ENCODE assay signal across 2 cellular contexts in the genomic region with DNA sequence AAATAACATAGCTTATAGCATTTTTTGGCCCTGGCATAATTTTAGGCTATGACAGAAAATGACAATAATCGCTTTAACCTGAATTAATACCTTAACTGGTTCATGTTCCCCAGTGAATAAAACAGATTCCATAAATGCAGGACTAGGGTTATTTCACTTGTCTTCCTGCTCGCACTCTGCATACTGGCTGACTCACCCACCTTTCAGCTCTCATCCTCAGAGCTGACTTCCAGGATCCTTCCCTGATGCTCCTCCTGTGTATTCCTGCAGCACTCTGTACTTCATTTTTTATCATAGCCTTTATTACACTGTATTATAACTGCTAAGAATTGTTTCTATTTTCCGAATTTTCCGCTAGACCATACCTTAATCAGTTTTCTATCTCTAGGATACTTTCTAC.
TF ChIP-seq lines count a peak whose summit lies in the region.

No MANE protein-coding gene starts in this region.

TF ChIP-seq in A549, 52 proteins besides CTCF, POLR2A, EP300 and RAD21:
- TF ChIP-seq TP53 (CRISPR knock-in tag; IDR thresholded peaks at IDR 0.05) (no peak), RFX5 (IDR thresholded peaks at IDR 0.05) (no peak), MAFK (IDR thresholded peaks at IDR 0.05; ENCODE audit: partially characterized antibody) (no peak), NPAS2 (CRISPR knock-in tag; IDR thresholded peaks at IDR 0.05; ENCODE audit: borderline replicate concordance) (no peak), SMC3 (IDR thresholded peaks at IDR 0.05) (no peak), ESRRA (IDR thresholded peaks at IDR 0.05; ENCODE audit: borderline replicate concordance, low read length) (no peak), HOXB5 (CRISPR knock-in tag; IDR thresholded peaks at IDR 0.05) (no peak), NFE2L2 (conservative IDR thresholded peaks at IDR 0.05; ENCODE audit: low read length) (no peak), FOXS1 (CRISPR knock-in tag; IDR thresholded peaks at IDR 0.05) (no peak), JUNB (IDR thresholded peaks at IDR 0.05) (no peak), RCOR1 (IDR thresholded peaks at IDR 0.05; ENCODE audit: low read depth, low read length) (no peak), CBX8 (IDR thresholded peaks at IDR 0.05) (no peak)
- TF ChIP-seq, protein P1, sequence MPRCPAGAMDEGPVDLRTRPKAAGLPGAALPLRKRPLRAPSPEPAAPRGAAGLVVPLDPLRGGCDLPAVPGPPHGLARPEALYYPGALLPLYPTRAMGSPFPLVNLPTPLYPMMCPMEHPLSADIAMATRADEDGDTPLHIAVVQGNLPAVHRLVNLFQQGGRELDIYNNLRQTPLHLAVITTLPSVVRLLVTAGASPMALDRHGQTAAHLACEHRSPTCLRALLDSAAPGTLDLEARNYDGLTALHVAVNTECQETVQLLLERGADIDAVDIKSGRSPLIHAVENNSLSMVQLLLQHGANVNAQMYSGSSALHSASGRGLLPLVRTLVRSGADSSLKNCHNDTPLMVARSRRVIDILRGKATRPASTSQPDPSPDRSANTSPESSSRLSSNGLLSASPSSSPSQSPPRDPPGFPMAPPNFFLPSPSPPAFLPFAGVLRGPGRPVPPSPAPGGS (IDR thresholded peaks at IDR 0.05): no peak

TF ChIP-seq in HepG2, 621 proteins besides CTCF, POLR2A, EP300 and RAD21:
- TF ChIP-seq FOXP1 (IDR thresholded peaks at IDR 0.05) (no peak), FOXP1 (CRISPR knock-in tag; IDR thresholded peaks at IDR 0.05) (no peak), ZFP41 (CRISPR knock-in tag; IDR thresholded peaks at IDR 0.05; ENCODE audit: borderline replicate concordance) (no peak), CBFB (CRISPR knock-in tag; IDR thresholded peaks at IDR 0.05) (no peak), TMF1 (CRISPR knock-in tag; IDR thresholded peaks at IDR 0.05; ENCODE audit: low read depth) (no peak), SMARCE1 (IDR thresholded peaks at IDR 0.05; ENCODE audit: borderline replicate concordance) (no peak), ATF7-NPFF (CRISPR knock-in tag; IDR thresholded peaks at IDR 0.05; ENCODE audit: low read depth) (no peak), RELA (CRISPR knock-in tag; IDR thresholded peaks at IDR 0.05) (no peak), MTA3 (CRISPR knock-in tag; IDR thresholded peaks at IDR 0.05) (no peak), ZNF20 (CRISPR knock-in tag; IDR thresholded peaks at IDR 0.05) (no peak), ZNF83 (CRISPR knock-in tag; IDR thresholded peaks at IDR 0.05; ENCODE audit: borderline replicate concordance) (no peak), U2AF2 (IDR thresholded peaks at IDR 0.05; ENCODE audit: low read depth, low read length) (no peak), GATAD2A (CRISPR knock-in tag; IDR thresholded peaks at IDR 0.05) (no peak), ZNF337 (CRISPR knock-in tag; IDR thresholded peaks at IDR 0.05; ENCODE audit: borderline replicate concordance, low read depth) (no peak), ZNF891 (CRISPR knock-in tag; IDR thresholded peaks at IDR 0.05) (no peak), KDM4B (CRISPR knock-in tag; IDR thresholded peaks at IDR 0.05) (no peak), MBNL3 (CRISPR knock-in tag; conservative IDR thresholded peaks at IDR 0.05) (no peak)
- TF ChIP-seq, protein P2, sequence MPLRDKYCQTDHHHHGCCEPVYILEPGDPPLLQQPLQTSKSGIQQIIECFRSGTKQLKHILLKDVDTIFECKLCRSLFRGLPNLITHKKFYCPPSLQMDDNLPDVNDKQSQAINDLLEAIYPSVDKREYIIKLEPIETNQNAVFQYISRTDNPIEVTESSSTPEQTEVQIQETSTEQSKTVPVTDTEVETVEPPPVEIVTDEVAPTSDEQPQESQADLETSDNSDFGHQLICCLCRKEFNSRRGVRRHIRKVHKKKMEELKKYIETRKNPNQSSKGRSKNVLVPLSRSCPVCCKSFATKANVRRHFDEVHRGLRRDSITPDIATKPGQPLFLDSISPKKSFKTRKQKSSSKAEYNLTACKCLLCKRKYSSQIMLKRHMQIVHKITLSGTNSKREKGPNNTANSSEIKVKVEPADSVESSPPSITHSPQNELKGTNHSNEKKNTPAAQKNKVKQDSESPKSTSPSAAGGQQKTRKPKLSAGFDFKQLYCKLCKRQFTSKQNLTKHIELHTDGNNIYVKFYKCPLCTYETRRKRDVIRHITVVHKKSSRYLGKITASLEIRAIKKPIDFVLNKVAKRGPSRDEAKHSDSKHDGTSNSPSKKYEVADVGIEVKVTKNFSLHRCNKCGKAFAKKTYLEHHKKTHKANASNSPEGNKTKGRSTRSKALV (CRISPR knock-in tag; IDR thresholded peaks at IDR 0.05): no peak
- TF ChIP-seq, protein P3, sequence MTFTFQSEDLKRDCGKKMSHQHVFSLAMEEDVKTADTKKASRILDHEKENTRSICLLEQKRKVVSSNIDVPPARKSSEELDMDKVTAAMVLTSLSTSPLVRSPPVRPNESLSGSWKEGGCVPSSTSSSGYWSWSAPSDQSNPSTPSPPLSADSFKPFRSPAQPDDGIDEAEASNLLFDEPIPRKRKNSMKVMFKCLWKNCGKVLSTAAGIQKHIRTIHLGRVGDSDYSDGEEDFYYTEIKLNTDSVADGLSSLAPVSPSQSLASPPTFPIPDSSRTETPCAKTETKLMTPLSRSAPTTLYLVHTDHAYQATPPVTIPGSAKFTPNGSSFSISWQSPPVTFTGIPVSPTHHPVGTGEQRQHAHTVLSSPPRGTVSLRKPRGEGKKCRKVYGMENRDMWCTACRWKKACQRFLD (CRISPR knock-in tag; IDR thresholded peaks at IDR 0.05; ENCODE audit: borderline replicate concordance): no peak
- TF ChIP-seq, protein P4, sequence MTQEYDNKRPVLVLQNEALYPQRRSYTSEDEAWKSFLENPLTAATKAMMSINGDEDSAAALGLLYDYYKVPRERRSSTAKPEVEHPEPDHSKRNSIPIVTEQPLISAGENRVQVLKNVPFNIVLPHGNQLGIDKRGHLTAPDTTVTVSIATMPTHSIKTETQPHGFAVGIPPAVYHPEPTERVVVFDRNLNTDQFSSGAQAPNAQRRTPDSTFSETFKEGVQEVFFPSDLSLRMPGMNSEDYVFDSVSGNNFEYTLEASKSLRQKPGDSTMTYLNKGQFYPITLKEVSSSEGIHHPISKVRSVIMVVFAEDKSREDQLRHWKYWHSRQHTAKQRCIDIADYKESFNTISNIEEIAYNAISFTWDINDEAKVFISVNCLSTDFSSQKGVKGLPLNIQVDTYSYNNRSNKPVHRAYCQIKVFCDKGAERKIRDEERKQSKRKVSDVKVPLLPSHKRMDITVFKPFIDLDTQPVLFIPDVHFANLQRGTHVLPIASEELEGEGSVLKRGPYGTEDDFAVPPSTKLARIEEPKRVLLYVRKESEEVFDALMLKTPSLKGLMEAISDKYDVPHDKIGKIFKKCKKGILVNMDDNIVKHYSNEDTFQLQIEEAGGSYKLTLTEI (CRISPR knock-in tag; conservative IDR thresholded peaks at IDR 0.05): no peak
